8 cellular contexts compared by ENCODE assay signal in genomic region chr17:58513391-58513912, GRCh38. TPM values are rescaled to one million over a fixed set of nuclear protein-coding genes. Genes with fewer than 3 reads are reported as not detected.
DNase-seq lines count a peak whose midpoint lies in the region; ATAC-seq and TF ChIP-seq lines count a peak whose summit lies in the region.

No MANE protein-coding gene starts in this region.

- no peak for ATAC-seq in memory B cell (ENCODE audit: low read depth)

- no peak overlapping the region for H3K27ac ChIP-seq in AG04450 (ENCODE audit: low read depth, low read length)
- H3K27ac ChIP-seq in HUES48 (ENCODE audit: low read depth, low read length): peak overlapping the region; percentile 88
- no peak overlapping the region for H3K27ac ChIP-seq in urinary bladder (ENCODE audit: low read depth)

- H3K4me3 Mint-ChIP-seq in activated naive CD8-positive, alpha-beta T cell treated with anti-CD3 and anti-CD28 coated beads for 36 hours: peak overlapping the region; percentile 96
- peak overlapping the region; percentile 94 for H3K4me3 Mint-ChIP-seq in memory B cell

- peaks cover 42% of the 10 kb centered on the region for H3K36me3 ChIP-seq in HUES48 (ENCODE audit: control insufficient read depth, insufficient read depth, low read length)
- peaks cover 2% of the 10 kb centered on the region for H3K36me3 ChIP-seq in urinary bladder (ENCODE audit: insufficient read depth)

- peaks cover 16% of the 10 kb centered on the region for H3K4me1 ChIP-seq in HUES48 (ENCODE audit: control insufficient read depth, insufficient read depth, low read length)
- H3K4me1 ChIP-seq in urinary bladder (ENCODE audit: insufficient read depth): peaks cover 2% of the 10 kb centered on the region

- H3K9me3 Mint-ChIP-seq in activated naive CD8-positive, alpha-beta T cell treated with anti-CD3 and anti-CD28 coated beads for 36 hours: no peaks in the 10 kb centered on the region
- no peaks in the 10 kb centered on the region for H3K9me3 Mint-ChIP-seq in memory B cell

- WGBS in urinary bladder: 18% methylated on average over 12 of the region's 12 CpGs

- POLR2A ChIA-PET in AG04450 (lab: Yijun Ruan, JAX): interaction anchor here (0.9 to 3.6 kb wide), 2 partner anchors 38 to 118 kb away, joined by 6 to 31 read pairs; no protein-coding TSS in a partner anchor

- H3K9me3 ChIP-seq in AG04450 (ENCODE audit: control insufficient read depth, insufficient read depth, low read length) (no peaks in the 10 kb centered on the region; the same call in 1 of the 2 replicates), HUES48 (ENCODE audit: control insufficient read depth, insufficient read depth, low read length) (no peaks in the 10 kb centered on the region)

- H3K4me3 ChIP-seq in AG04450 (ENCODE audit: low read depth, low read length) (peak overlapping the region; percentile 78), HUES48 (ENCODE audit: low read depth, low read length) (peak overlapping the region; percentile 91), urinary bladder (ENCODE audit: low read depth, low read length) (peak overlapping the region; percentile 70)

- no peak for TF ChIP-seq CTCF in AG04450 (IDR thresholded peaks at IDR 0.05; ENCODE audit: low read depth, low read length)

- H3K27me3 ChIP-seq in AG04450 (ENCODE audit: control insufficient read depth, insufficient read depth, low read length) (no peaks in the 10 kb centered on the region), HUES48 (ENCODE audit: control insufficient read depth, insufficient read depth, low read length) (no peaks in the 10 kb centered on the region)

- H3K27me3 Mint-ChIP-seq in activated naive CD8-positive, alpha-beta T cell treated with anti-CD3 and anti-CD28 coated beads for 36 hours: peaks cover 5% of the 10 kb centered on the region
- H3K27me3 Mint-ChIP-seq in memory B cell: no peaks in the 10 kb centered on the region

- peak overlapping the region; percentile 87 for H3K27ac Mint-ChIP-seq in activated naive CD8-positive, alpha-beta T cell treated with anti-CD3 and anti-CD28 coated beads for 36 hours
- peak overlapping the region; percentile 87 for H3K27ac Mint-ChIP-seq in memory B cell

- peaks cover 34% of the 10 kb centered on the region for H3K36me3 Mint-ChIP-seq in activated naive CD8-positive, alpha-beta T cell treated with anti-CD3 and anti-CD28 coated beads for 36 hours
- H3K36me3 Mint-ChIP-seq in memory B cell: peaks cover 31% of the 10 kb centered on the region

- peak overlapping the region; percentile 86 for H3K9ac ChIP-seq in HUES48 (ENCODE audit: low read depth, low read length)

- H3K4me1 Mint-ChIP-seq in activated naive CD8-positive, alpha-beta T cell treated with anti-CD3 and anti-CD28 coated beads for 36 hours: peaks cover 37% of the 10 kb centered on the region
- peaks cover 41% of the 10 kb centered on the region for H3K4me1 Mint-ChIP-seq in memory B cell

- no peak for DNase-seq in AG04450 (ENCODE audit: low read depth, low spot score)
- peak; percentile 51 for DNase-seq in activated naive CD8-positive, alpha-beta T cell treated with anti-CD3 and anti-CD28 coated beads for 36 hours
- DNase-seq in memory B cell (ENCODE audit: low spot score in 2 of 2): no peak
- DNase-seq in hepatic stellate cell (ENCODE audit: low spot score): no peak
- no peak for DNase-seq in RPMI8226
- no peak for DNase-seq in COLO668 (lab: John Stamatoyannopoulos, UW; ENCODE audit: unreplicated experiment)

- CTCF ChIA-PET in AG04450 (lab: Charles Lee): interaction anchor here (1.5 kb wide), 1 partner anchor 196 kb away, joined by 4 read pairs; no protein-coding TSS in a partner anchor

RNA-seq across cellular contexts. Expression of gene MTMR4, which starts 1.0 kb away (rescaled TPM):
- polyA plus RNA-seq in AG04450 (2011; rRNA removed) (28.3 and 33.5 TPM in 2 replicates), urinary bladder (14.5 TPM)
- 128 and 174 TPM in 2 replicates for polyA minus RNA-seq in AG04450 (2011; rRNA and poly(A)+ RNA removed)
- 10 to 100 TPM; 72.2 to 75.6 TPM for total RNA-seq in activated naive CD8-positive, alpha-beta T cell treated with anti-CD3 and anti-CD28 coated beads for 36 hours
- 41.1 TPM for total RNA-seq in urinary bladder

RNA-seq across cellular contexts. Expression of gene HSF5, which starts 25.2 kb away (rescaled TPM):
- not detected in 2 replicates for polyA plus RNA-seq in AG04450 (2011; rRNA removed)
- polyA minus RNA-seq in AG04450 (2011; rRNA and poly(A)+ RNA removed): not detected in 2 replicates
- total RNA-seq in activated naive CD8-positive, alpha-beta T cell treated with anti-CD3 and anti-CD28 coated beads for 36 hours: 1 to 10 TPM; 3.9 to 4.2 TPM
- total RNA-seq in urinary bladder: 0.26 TPM
- 0.03 TPM for polyA plus RNA-seq in urinary bladder
